Comparison of ENCODE assay signal across 6 cellular contexts in genomic region chr6:75947935-75948334, GRCh38.
"Had no signal": no experiment of that assay in that cellular context is flagged by ENCODE, and none has a peak within 500 bp of the region (broad histone marks: within the 10 kb centered on the region; RNA-seq: fewer than 3 reads in every experiment).

No MANE protein-coding gene starts in this region.

- ATAC-seq: GM23338, HepG2 had no signal

- H3K27ac ChIP-seq: HL-60 had no signal

- H3K4me3 ChIP-seq: GM23338 had no signal

- DNase-seq: H9, HCEC 1CT, KBM-7 had no signal

- H3K4me2 ChIP-seq: GM23338 had no signal

- H2AFZ ChIP-seq: GM23338 had no signal
